In the genomic region with DNA sequence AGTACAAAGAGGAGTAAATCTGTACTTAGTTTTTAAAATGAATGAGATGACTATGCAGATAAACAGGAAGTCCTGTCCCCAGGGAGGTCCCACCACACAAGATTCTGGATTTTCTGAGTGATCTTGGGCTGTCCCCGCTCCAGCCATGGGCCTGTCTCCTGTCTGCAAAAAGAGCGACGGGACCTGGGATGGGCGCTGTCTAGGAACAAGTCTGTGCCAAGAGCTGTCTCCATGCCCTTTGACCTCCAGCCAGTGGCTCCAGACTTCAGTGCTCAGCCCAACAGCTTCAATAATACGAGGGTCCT, we compare ENCODE assay signal across 2 cellular contexts.
TF ChIP-seq lines count a peak whose summit lies in the region.

No MANE protein-coding gene starts in this region.

TF ChIP-seq in GM23338, 12 proteins besides CTCF, POLR2A, EP300 and RAD21:
- TF ChIP-seq CREB1 (CRISPR knock-in tag; IDR thresholded peaks at IDR 0.05; ENCODE audit: low read depth) (no peak), EZH2 (IDR thresholded peaks at IDR 0.05; ENCODE audit: low read depth, unreplicated experiment) (no peak), EZH2phosphoT487 (IDR thresholded peaks at IDR 0.05; ENCODE audit: unreplicated experiment) (no peak), STAT1 (IDR thresholded peaks at IDR 0.05; ENCODE audit: unreplicated experiment) (no peak), ETS1 (IDR thresholded peaks at IDR 0.05) (no peak), JUNB (IDR thresholded peaks at IDR 0.05; ENCODE audit: unreplicated experiment) (no peak), ZNF331 (CRISPR knock-in tag; IDR thresholded peaks at IDR 0.05; ENCODE audit: low read depth) (no peak), POLR2AphosphoS5 (IDR thresholded peaks at IDR 0.05; ENCODE audit: low read depth) (no peak), REST (IDR thresholded peaks at IDR 0.05; ENCODE audit: unreplicated experiment) (no peak), ZNF462 (CRISPR knock-in tag; IDR thresholded peaks at IDR 0.05) (no peak), NANOG (IDR thresholded peaks at IDR 0.05; ENCODE audit: borderline replicate concordance) (no peak)

TF ChIP-seq in K562, 482 proteins besides CTCF, POLR2A, EP300 and RAD21:
- TF ChIP-seq, protein P1, sequence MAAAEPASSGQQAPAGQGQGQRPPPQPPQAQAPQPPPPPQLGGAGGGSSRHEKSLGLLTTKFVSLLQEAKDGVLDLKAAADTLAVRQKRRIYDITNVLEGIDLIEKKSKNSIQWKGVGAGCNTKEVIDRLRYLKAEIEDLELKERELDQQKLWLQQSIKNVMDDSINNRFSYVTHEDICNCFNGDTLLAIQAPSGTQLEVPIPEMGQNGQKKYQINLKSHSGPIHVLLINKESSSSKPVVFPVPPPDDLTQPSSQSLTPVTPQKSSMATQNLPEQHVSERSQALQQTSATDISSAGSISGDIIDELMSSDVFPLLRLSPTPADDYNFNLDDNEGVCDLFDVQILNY (CRISPR knock-in tag; IDR thresholded peaks at IDR 0.05), result no peak
- TF ChIP-seq CTCFL (IDR thresholded peaks at IDR 0.05; ENCODE audit: borderline replicate concordance, insufficient read depth, low read depth, low read length, poor library complexity, severe bottlenecking), result no peak
- TF ChIP-seq ZNF282 (CRISPR knock-in tag; IDR thresholded peaks at IDR 0.05), result no peak
- peak; percentile 25; the same call in 1 of the 2 replicates for TF ChIP-seq NR2C1 (IDR thresholded peaks at IDR 0.05)
- 0 out of 2 replicates have a peak, but pooled peaks have one; percentile 32 for TF ChIP-seq NR2C1 (tag; IDR thresholded peaks at IDR 0.05)
